In genomic region chr1:237736372-237737029, GRCh38 we compare ENCODE assay signal across 9 cellular contexts.
A peak's percentile ranks its signal among the peaks of the same experiment; 100 is the strongest.
DNase-seq lines count a peak whose midpoint lies in the region; ATAC-seq lines count a peak whose summit lies in the region.
"Had no signal": no experiment of that assay in that cellular context is flagged by ENCODE, and none has a peak within 500 bp of the region (broad histone marks: within the 10 kb centered on the region; RNA-seq: fewer than 3 reads in every experiment).

No MANE protein-coding gene starts in this region.

- no peaks in the 10 kb centered on the region for H3K36me3 Mint-ChIP-seq in activated CD8-positive, alpha-beta T cell treated with anti-CD3 and anti-CD28 coated beads, Interleukin-2, amount 10 ng/mL, durations not matched to agents 7 days and 5 days (ENCODE audit: low read depth)

- peak overlapping the region; percentile 81 for H3K27ac Mint-ChIP-seq in activated CD8-positive, alpha-beta T cell treated with anti-CD3 and anti-CD28 coated beads, Interleukin-2, amount 10 ng/mL, durations not matched to agents 7 days and 5 days
- H3K27ac Mint-ChIP-seq: stimulated activated naive CD8-positive, alpha-beta T cell treated with anti-CD3 and anti-CD28 coated beads, Interleukin-15, Interleukin-2, amounts not matched to agents 100 ng/mL and 50 ng/mL, for 24 hours had no signal

- no peak overlapping the region for H3K4me3 ChIP-seq in Jurkat, Clone E6-1 (ENCODE audit: low read length)

- H3K4me1 Mint-ChIP-seq in activated CD8-positive, alpha-beta T cell treated with anti-CD3 and anti-CD28 coated beads, Interleukin-2, amount 10 ng/mL, durations not matched to agents 7 days and 5 days (ENCODE audit: low read depth), result peaks cover 11% of the 10 kb centered on the region

- CTCF ChIA-PET in activated CD8-positive, alpha-beta T cell treated with anti-CD3 and anti-CD28 coated beads, Interleukin-2, amount 10 ng/mL, durations not matched to agents 7 days and 5 days (lab: Charles Lee), result no interaction called here

- DNase-seq in EL (peak; percentile 13), left kidney (ENCODE audit: low read depth, low spot score) (peak; percentile 5), mesenteric fat pad (ENCODE audit: low spot score) (no peak)
- DNase-seq in Jurkat, Clone E6-1 (ENCODE audit: low read depth, low spot score), result peak; percentile 51
- peak; percentile 31 for DNase-seq in activated CD8-positive, alpha-beta T cell treated with anti-CD3 and anti-CD28 coated beads, Interleukin-2, amount 10 ng/mL, durations not matched to agents 7 days and 5 days
- no peak for DNase-seq in NK-92 treated with Interleukin-12 subunit alpha and Interleukin-12 subunit beta, amount 100 ng/mL, for 24 hours (lab: John Stamatoyannopoulos, UW)
- no peak for DNase-seq in stimulated activated CD4-positive, alpha-beta T cell treated with anti-CD3 and anti-CD28 coated beads, Interleukin-2, amount 100 ng/mL, for 24 hours
- DNase-seq in stimulated activated CD4-positive, alpha-beta T cell treated with anti-CD3 and anti-CD28 coated beads, Interleukin-4, amount 100 ng/mL, for 1 hour, result no peak

- no peaks in the 10 kb centered on the region for H3K27me3 Mint-ChIP-seq in activated CD8-positive, alpha-beta T cell treated with anti-CD3 and anti-CD28 coated beads, Interleukin-2, amount 10 ng/mL, durations not matched to agents 7 days and 5 days (ENCODE audit: low read depth)
- H3K27me3 Mint-ChIP-seq: stimulated activated naive CD8-positive, alpha-beta T cell treated with anti-CD3 and anti-CD28 coated beads, Interleukin-15, Interleukin-2, amounts not matched to agents 100 ng/mL and 50 ng/mL, for 24 hours had no signal

- no peaks in the 10 kb centered on the region for H3K9me3 Mint-ChIP-seq in activated CD8-positive, alpha-beta T cell treated with anti-CD3 and anti-CD28 coated beads, Interleukin-2, amount 10 ng/mL, durations not matched to agents 7 days and 5 days (ENCODE audit: insufficient read depth)

- POLR2A ChIA-PET in activated CD8-positive, alpha-beta T cell treated with anti-CD3 and anti-CD28 coated beads, Interleukin-2, amount 10 ng/mL, durations not matched to agents 7 days and 5 days (lab: Charles Lee), result no interaction called here

- peak; percentile 86 for ATAC-seq in activated CD8-positive, alpha-beta T cell treated with anti-CD3 and anti-CD28 coated beads, Interleukin-2, amount 10 ng/mL, durations not matched to agents 7 days and 5 days

- H3K4me3 Mint-ChIP-seq in activated CD8-positive, alpha-beta T cell treated with anti-CD3 and anti-CD28 coated beads, Interleukin-2, amount 10 ng/mL, durations not matched to agents 7 days and 5 days, result no peak overlapping the region
- H3K4me3 Mint-ChIP-seq: stimulated activated naive CD8-positive, alpha-beta T cell treated with anti-CD3 and anti-CD28 coated beads, Interleukin-15, Interleukin-2, amounts not matched to agents 100 ng/mL and 50 ng/mL, for 24 hours had no signal

Comparison
In these comparisons a context has a peak if more than half of its experiments do, and no peak if none do; other contexts are left out.
1. DNase-seq: peak in EL (single experiment), Jurkat, Clone E6-1 (single experiment), activated CD8-positive, alpha-beta T cell treated with anti-CD3 and anti-CD28 coated beads, Interleukin-2, amount 10 ng/mL, durations not matched to agents 7 days and 5 days (single experiment) and left kidney (single experiment); none in NK-92 treated with Interleukin-12 subunit alpha and Interleukin-12 subunit beta, amount 100 ng/mL, for 24 hours (single experiment), stimulated activated CD4-positive, alpha-beta T cell treated with anti-CD3 and anti-CD28 coated beads, Interleukin-2, amount 100 ng/mL, for 24 hours (0 of 2), stimulated activated CD4-positive, alpha-beta T cell treated with anti-CD3 and anti-CD28 coated beads, Interleukin-4, amount 100 ng/mL, for 1 hour (single experiment) and mesenteric fat pad (single experiment).